1 cellular context compared by ENCODE assay signal in the genomic region with DNA sequence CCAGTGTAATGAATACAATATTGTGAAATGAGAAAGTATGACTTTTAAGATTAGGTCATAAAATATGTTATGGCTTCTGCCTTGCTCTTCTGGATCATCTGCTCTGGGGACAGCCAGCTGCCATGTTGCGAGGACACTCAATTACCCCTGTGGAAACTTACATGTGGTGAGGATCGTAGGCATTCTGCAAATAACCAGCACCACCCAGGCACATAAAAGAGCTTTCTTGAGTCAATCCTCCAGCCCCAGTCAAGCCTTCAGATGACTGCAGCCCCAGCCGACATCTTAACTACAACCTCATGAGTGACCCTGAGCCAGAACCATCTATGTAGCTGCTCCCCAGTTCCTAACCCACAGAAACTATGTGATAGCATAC.
A peak's percentile ranks its signal among the peaks of the same experiment; 100 is the strongest.
TF ChIP-seq lines count a peak whose summit lies in the region.

No MANE protein-coding gene starts in this region.

TF ChIP-seq in HepG2, 621 proteins besides CTCF, POLR2A, EP300 and RAD21 (continued from another document):
- TF ChIP-seq, protein P1, sequence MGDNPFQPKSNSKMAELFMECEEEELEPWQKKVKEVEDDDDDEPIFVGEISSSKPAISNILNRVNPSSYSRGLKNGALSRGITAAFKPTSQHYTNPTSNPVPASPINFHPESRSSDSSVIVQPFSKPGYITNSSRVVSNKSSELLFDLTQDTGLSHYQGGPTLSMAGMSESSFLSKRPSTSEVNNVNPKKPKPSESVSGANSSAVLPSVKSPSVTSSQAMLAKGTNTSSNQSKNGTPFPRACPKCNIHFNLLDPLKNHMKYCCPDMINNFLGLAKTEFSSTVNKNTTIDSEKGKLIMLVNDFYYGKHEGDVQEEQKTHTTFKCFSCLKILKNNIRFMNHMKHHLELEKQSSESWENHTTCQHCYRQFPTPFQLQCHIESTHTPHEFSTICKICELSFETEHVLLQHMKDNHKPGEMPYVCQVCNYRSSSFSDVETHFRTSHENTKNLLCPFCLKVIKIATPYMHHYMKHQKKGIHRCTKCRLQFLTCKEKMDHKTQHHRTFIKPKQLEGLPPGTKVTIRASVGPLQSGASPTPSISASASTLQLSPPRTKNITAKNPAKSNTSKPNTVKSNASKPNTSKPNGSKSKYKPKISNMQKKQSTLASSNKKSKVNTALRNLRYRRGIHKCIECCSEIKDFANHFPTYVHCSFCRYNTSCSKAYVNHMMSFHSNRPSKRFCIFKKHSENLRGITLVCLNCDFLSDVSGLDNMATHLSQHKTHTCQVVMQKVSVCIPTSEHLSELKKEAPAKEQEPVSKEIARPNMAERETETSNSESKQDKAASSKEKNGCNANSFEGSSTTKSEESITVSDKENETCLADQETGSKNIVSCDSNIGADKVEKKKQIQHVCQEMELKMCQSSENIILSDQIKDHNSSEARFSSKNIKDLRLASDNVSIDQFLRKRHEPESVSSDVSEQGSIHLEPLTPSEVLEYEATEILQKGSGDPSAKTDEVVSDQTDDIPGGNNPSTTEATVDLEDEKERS (CRISPR knock-in tag; IDR thresholded peaks at IDR 0.05): peak; percentile 88; the same call in 1 of the 2 replicates
- TF ChIP-seq ZNF607 (CRISPR knock-in tag; IDR thresholded peaks at IDR 0.05; ENCODE audit: borderline replicate concordance) (0 out of 2 replicates have a peak, but pooled peaks have one; percentile 44), FOSL2 (CRISPR knock-in tag; IDR thresholded peaks at IDR 0.05) (0 out of 2 replicates have a peak, but pooled peaks have one; percentile 3), MED1 (CRISPR knock-in tag; IDR thresholded peaks at IDR 0.05) (0 out of 2 replicates have a peak, but pooled peaks have one; percentile 2), KAT2B (IDR thresholded peaks at IDR 0.05; ENCODE audit: borderline replicate concordance, low read depth, low read length) (no peak), CEBPB (IDR thresholded peaks at IDR 0.05; ENCODE audit: borderline replicate concordance, low read depth, low read length) (0 out of 2 replicates have a peak, but pooled peaks have one; percentile 19)
- TF ChIP-seq, protein P2, sequence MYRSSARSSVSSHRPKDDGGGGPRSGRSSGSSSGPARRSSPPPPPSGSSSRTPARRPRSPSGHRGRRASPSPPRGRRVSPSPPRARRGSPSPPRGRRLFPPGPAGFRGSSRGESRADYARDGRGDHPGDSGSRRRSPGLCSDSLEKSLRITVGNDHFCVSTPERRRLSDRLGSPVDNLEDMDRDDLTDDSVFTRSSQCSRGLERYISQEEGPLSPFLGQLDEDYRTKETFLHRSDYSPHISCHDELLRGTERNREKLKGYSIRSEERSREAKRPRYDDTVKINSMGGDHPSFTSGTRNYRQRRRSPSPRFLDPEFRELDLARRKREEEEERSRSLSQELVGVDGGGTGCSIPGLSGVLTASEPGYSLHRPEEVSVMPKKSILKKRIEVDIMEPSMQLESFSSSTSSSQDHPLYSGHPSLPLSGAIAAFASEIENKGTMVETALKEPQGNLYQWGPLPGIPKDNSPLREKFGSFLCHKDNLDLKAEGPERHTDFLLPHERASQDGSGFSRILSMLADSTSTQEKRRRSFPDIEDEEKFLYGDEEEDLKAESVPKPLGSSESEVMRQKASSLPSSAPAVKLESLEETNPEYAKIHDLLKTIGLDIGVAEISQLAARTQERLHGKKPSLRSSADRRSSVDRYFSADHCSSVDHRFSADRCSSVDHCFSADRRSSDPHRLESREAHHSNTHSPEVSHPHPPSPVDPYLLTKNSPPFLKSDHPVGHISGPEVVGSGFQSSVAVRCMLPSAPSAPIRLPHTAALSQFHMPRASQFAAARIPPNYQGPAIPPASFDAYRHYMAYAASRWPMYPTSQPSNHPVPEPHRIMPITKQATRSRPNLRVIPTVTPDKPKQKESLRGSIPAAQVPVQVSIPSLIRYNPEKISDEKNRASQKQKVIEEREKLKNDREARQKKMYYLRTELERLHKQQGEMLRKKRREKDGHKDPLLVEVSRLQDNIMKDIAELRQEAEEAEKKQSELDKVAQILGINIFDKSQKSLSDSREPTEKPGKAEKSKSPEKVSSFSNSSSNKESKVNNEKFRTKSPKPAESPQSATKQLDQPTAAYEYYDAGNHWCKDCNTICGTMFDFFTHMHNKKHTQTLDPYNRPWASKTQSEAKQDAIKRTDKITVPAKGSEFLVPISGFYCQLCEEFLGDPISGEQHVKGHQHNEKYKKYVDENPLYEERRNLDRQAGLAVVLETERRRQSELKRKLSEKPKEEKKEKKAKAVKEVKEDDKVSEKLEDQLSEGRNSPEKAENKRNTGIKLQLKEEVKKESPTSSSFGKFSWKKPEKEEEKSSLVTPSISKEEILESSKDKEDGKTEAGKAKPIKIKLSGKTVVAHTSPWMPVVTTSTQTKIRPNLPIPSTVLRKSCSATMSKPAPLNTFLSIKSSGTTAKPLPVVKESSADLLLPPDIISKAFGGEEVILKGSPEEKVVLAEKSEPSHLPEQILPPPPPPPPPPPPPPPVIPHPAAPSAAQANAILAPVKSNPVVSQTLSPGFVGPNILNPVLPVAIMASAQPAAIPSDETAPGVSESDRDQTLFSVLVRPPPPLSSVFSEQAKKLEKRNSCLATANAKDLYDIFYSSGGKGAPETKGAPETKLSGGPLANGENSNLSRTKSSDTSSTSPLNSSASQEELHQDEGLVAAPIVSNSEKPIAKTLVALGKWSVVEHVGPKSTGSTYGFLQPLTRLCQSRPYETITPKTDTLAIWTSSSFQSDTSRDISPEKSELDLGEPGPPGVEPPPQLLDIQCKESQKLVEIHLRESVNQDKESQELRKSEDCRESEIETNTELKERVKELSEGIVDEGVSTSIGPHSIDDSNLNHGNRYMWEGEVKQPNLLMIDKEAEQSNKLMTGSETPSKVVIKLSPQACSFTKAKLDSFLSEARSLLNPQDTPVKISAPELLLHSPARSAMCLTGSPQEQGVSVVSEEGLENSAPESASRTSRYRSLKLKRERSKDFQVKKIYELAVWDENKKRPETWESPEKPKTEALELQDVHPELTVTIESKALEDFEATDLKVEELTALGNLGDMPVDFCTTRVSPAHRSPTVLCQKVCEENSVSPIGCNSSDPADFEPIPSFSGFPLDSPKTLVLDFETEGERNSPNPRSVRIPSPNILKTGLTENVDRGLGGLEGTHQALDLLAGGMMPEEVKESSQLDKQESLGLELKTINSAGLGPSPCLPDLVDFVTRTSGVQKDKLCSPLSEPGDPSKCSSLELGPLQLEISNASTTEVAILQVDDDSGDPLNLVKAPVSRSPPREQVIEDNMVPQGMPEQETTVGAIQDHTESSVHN (CRISPR knock-in tag; IDR thresholded peaks at IDR 0.05): 0 out of 2 replicates have a peak, but pooled peaks have one; percentile 44
